Comparison of ENCODE assay signal across 20 cellular contexts in the genomic region with DNA sequence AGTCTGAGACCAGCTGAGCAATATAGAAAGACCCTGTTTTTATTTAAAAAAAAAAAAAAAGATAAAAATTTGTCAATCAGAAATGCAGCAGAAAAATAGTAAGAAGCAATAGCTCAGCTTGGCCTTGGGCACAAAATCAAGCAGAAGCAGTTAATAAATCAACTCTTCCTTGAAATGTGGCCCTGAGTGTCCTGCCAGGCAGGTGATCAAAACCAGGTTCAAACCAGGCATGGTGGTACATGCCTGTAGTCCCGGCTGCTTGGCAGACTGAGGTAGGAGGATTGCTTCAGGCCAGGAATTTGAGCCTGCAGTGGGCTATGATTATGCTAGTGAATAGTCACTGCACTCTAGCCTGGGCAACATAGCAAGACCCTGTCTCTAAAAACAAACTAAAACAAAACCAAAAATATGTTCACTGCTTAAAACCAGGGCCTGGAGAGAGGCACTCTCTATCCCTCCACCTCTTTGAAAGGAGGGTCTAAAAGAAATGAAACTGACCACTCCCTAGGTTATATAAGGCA.
"Had no signal": no experiment of that assay in that cellular context is flagged by ENCODE, and none has a peak within 500 bp of the region (broad histone marks: within the 10 kb centered on the region; RNA-seq: fewer than 3 reads in every experiment).

No MANE protein-coding gene starts in this region.

- H3K36me3 ChIP-seq: neutrophil, right atrium auricular region, suprapubic skin, thyroid gland had no signal

- H3K27ac ChIP-seq: hepatocyte, neutrophil, right atrium auricular region, suprapubic skin, thyroid gland had no signal

- DNase-seq: effector memory CD4-positive, alpha-beta T cell; erythroblast; head of caudate nucleus; left colon; left ventricle myocardium superior; naive thymus-derived CD4-positive, alpha-beta T cell; posterior cingulate gyrus; stimulated activated CD4-positive, alpha-beta T cell treated with anti-CD3 and anti-CD28 coated beads, Interleukin-4, amount 100 ng/mL, for 1 hour; stimulated activated CD8-positive, alpha-beta memory T cell treated with anti-CD3 and anti-CD28 coated beads, Interleukin-4, amount 100 ng/mL, for 48 hours; stimulated activated naive CD8-positive, alpha-beta T cell treated with anti-CD3 and anti-CD28 coated beads, Interleukin-15, Interleukin-2, amounts not matched to agents 100 U/mL and 50 U/mL, for 24 hours; thyroid gland had no signal

- ATAC-seq: left colon; left ventricle myocardium superior; naive thymus-derived CD4-positive, alpha-beta T cell; stimulated activated effector memory CD8-positive, alpha-beta T cell treated with anti-CD3 and anti-CD28 coated beads, Interleukin-12 subunit alpha, Interleukin-12 subunit beta, amount 100 ng/mL, for 72 hours; stimulated activated naive CD8-positive, alpha-beta T cell treated with anti-CD3 and anti-CD28 coated beads, Interleukin-15, Interleukin-2, amounts not matched to agents 100 U/mL and 50 U/mL, for 24 hours had no signal

- H3K4me3 Mint-ChIP-seq: naive thymus-derived CD4-positive, alpha-beta T cell; stimulated activated effector memory CD8-positive, alpha-beta T cell treated with anti-CD3 and anti-CD28 coated beads, Interleukin-12 subunit alpha, Interleukin-12 subunit beta, amount 100 ng/mL, for 72 hours; type B pancreatic cell had no signal

- H3K4me3 ChIP-seq: hepatocyte, lung, right atrium auricular region, suprapubic skin, thyroid gland had no signal

- H3K27me3 ChIP-seq: hepatocyte, neutrophil, right atrium auricular region, suprapubic skin, thyroid gland had no signal

- H3K27me3 Mint-ChIP-seq: type B pancreatic cell had no signal

- H3K27ac Mint-ChIP-seq: stimulated activated effector memory CD8-positive, alpha-beta T cell treated with anti-CD3 and anti-CD28 coated beads, Interleukin-12 subunit alpha, Interleukin-12 subunit beta, amount 100 ng/mL, for 72 hours; type B pancreatic cell had no signal

- H3K36me3 Mint-ChIP-seq: naive thymus-derived CD4-positive, alpha-beta T cell; stimulated activated effector memory CD8-positive, alpha-beta T cell treated with anti-CD3 and anti-CD28 coated beads, Interleukin-12 subunit alpha, Interleukin-12 subunit beta, amount 100 ng/mL, for 72 hours; type B pancreatic cell had no signal

- FAIRE-seq: endometrium, urothelium cell line had no signal

- H3K9me3 Mint-ChIP-seq: stimulated activated effector memory CD8-positive, alpha-beta T cell treated with anti-CD3 and anti-CD28 coated beads, Interleukin-12 subunit alpha, Interleukin-12 subunit beta, amount 100 ng/mL, for 72 hours; type B pancreatic cell had no signal

- H3K9me3 ChIP-seq: neutrophil, right atrium auricular region, suprapubic skin, thyroid gland had no signal
